Comparison of ENCODE assay signal across 24 cellular contexts in the genomic region with DNA sequence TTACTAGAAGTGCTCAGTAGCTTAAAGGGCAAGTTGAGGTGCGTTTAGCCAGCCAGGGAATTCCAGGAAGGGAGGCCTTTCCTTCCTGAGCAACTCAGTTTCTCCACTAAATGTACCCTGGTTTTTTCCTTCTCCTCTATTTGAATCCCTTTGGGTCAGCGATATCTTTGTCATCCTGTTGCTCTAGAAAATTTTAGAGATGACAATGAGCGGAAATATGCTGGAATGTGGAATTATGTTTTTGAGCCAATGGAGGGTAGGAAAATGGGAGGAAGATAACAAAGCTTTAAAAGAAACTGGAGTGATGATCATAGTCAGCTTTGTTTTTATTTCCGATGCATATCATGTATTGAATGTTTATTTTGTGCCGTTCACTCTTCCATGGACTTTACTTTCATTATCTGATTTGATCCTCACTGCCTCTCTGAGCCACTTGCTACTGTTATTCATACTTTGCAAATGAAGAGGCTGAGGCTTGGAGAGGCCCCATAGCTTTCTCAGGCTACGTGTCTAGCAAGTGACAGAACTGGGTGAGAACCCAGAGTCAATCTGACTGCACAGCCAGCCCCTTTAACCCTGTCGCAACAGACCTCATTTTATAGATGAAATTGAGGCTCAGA.
A peak's percentile ranks its signal among the peaks of the same experiment; 100 is the strongest.
DNase-seq lines count a peak whose midpoint lies in the region; ATAC-seq, FAIRE-seq and TF ChIP-seq lines count a peak whose summit lies in the region.
"Had no signal": no experiment of that assay in that cellular context is flagged by ENCODE, and none has a peak within 500 bp of the region (broad histone marks: within the 10 kb centered on the region; RNA-seq: fewer than 3 reads in every experiment).

No MANE protein-coding gene starts in this region.

- H4K20me1 ChIP-seq in osteoblast (ENCODE audit: insufficient read depth, low read length) = no peaks in the 10 kb centered on the region

- H3K36me3 ChIP-seq in osteoblast (ENCODE audit: insufficient read depth, low read length) = no peaks in the 10 kb centered on the region

- no peak overlapping the region for H2AFZ ChIP-seq in osteoblast (ENCODE audit: low read length)

- peak overlapping the region; percentile 34 for H3K4me2 ChIP-seq in osteoblast (ENCODE audit: insufficient read depth, low read length)

- H3K4me1 ChIP-seq in right cardiac atrium (ENCODE audit: control insufficient read depth, insufficient read depth, low read length) = no peaks in the 10 kb centered on the region
- peaks cover 3% of the 10 kb centered on the region for H3K4me1 ChIP-seq in osteoblast (ENCODE audit: insufficient read depth, low read length)

- H3K27ac ChIP-seq in right cardiac atrium (ENCODE audit: low read length) = no peak overlapping the region
- no peak overlapping the region for H3K27ac ChIP-seq in osteoblast (ENCODE audit: low read depth, low read length)
- H3K27ac ChIP-seq: C4-2B, HL-60 had no signal

- DNase-seq in right cardiac atrium (no peak), Right ventricle myocardium superior (no peak), dermis microvascular lymphatic vessel endothelial cell (ENCODE audit: low read depth in 2 of 2) (peak; percentile 85 to 95), osteoblast (ENCODE audit: insufficient read length, low spot score, missing footprints) (no peak), GM19239 (ENCODE audit: insufficient read length, low spot score) (no peak)
- no peak for DNase-seq in activated CD4-positive, alpha-beta T cell treated with anti-CD3 and anti-CD28 coated beads, Interleukin-2, amount 50 U/mL, for 4 hours
- DNase-seq: 8988T, AML-193, DMS53, GDM1, H7, KBM-7, MM.1S, NCI-H1048, NCI-H1417 treated with DMSO at 0.1 percent for 48 hours, NCI-H187, NCI-H446, NCI-H526, SHP77 had no signal

- ATAC-seq in right cardiac atrium (peak; percentile 48 to 81), Right ventricle myocardium superior (ENCODE audit: poor library complexity) (no peak), GM19035 (IDR thresholded peaks at IDR 0.05; ENCODE audit: unreplicated experiment) (no peak), GM19463 (IDR thresholded peaks at IDR 0.05; ENCODE audit: unreplicated experiment) (no peak)

- H3K9me3 ChIP-seq in right cardiac atrium (ENCODE audit: control insufficient read depth, low read length) (no peaks in the 10 kb centered on the region), osteoblast (ENCODE audit: low read depth, low read length) (no peaks in the 10 kb centered on the region)

- FAIRE-seq in GM19239 (lab: Jason Lieb, UNC) = no peak
- FAIRE-seq: GM18507 had no signal

- no peaks in the 10 kb centered on the region for H3K27me3 ChIP-seq in right cardiac atrium (ENCODE audit: control insufficient read depth, insufficient read depth)
- H3K27me3 ChIP-seq in osteoblast (ENCODE audit: insufficient read depth, low read length) = peaks cover 9% of the 10 kb centered on the region

- 56% methylated on average over 7 of the region's 7 CpGs for WGBS in right cardiac atrium

- intact Hi-C loops in right cardiac atrium (cut with DNase I) (no loop called here), Right ventricle myocardium superior (cut with DNase I) (no loop called here)

- H3K4me3 ChIP-seq in right cardiac atrium (ENCODE audit: low read length) (no peak overlapping the region), osteoblast (ENCODE audit: insufficient read depth, low read length) (peak overlapping the region; percentile 9)

- no peaks in the 10 kb centered on the region for H3K79me2 ChIP-seq in osteoblast (ENCODE audit: insufficient read depth, low read length)

- TF ChIP-seq CTCF in osteoblast (IDR thresholded peaks at IDR 0.05; ENCODE audit: extremely low read depth, low read depth, low read length) = no peak

Comparison
In these comparisons a context has a peak if more than half of its experiments do, and no peak if none do; other contexts are left out.
1. ATAC-seq: peak in right cardiac atrium (2 of 2); none in Right ventricle myocardium superior (single experiment), GM19035 (single experiment) and GM19463 (single experiment).
2. DNase-seq: peak in dermis microvascular lymphatic vessel endothelial cell (2 of 2); none in right cardiac atrium (0 of 3), Right ventricle myocardium superior (single experiment), osteoblast (single experiment), GM19239 (single experiment) and activated CD4-positive, alpha-beta T cell treated with anti-CD3 and anti-CD28 coated beads, Interleukin-2, amount 50 U/mL, for 4 hours (0 of 2).